Comparison of ENCODE assay signal across 14 cellular contexts in genomic region chr5:96440185-96440538, GRCh38. TPM values are rescaled to one million over a fixed set of nuclear protein-coding genes. Genes with fewer than 3 reads are reported as not detected.
DNase-seq lines count a peak whose midpoint lies in the region; ATAC-seq, FAIRE-seq and TF ChIP-seq lines count a peak whose summit lies in the region.
"Had no signal": no experiment of that assay in that cellular context is flagged by ENCODE, and none has a peak within 500 bp of the region (broad histone marks: within the 10 kb centered on the region; RNA-seq: fewer than 3 reads in every experiment).

No MANE protein-coding gene starts in this region.

- peak; percentile 29 for ATAC-seq in GM19328 (IDR thresholded peaks at IDR 0.05; ENCODE audit: unreplicated experiment)
- ATAC-seq in HG02642 (IDR thresholded peaks at IDR 0.05; ENCODE audit: poor library complexity, unreplicated experiment), result peak; percentile 30
- ATAC-seq in HG03432 (IDR thresholded peaks at IDR 0.05; ENCODE audit: unreplicated experiment), result peak; percentile 31
- ATAC-seq: A549, heart left ventricle, lower lobe of right lung had no signal

- H3K9me3 Mint-ChIP-seq in endodermal cell, result no peaks in the 10 kb centered on the region

- H3K4me1 ChIP-seq in BLaER1 (peaks cover 12% of the 10 kb centered on the region), endodermal cell (ENCODE audit: control insufficient read depth, insufficient read depth, low read length) (no peaks in the 10 kb centered on the region)
- H3K4me1 ChIP-seq: A549, heart left ventricle, lower lobe of right lung had no signal

- H3K27me3 Mint-ChIP-seq in endodermal cell (ENCODE audit: insufficient read depth), result no peaks in the 10 kb centered on the region

- no peak for TF ChIP-seq CTCF in endodermal cell (conservative IDR thresholded peaks at IDR 0.05)

- FAIRE-seq in urothelium cell line (lab: Jason Lieb, UNC), result no peak
- FAIRE-seq: A549, astrocyte had no signal

- 83 to 100% methylated on average over 1 to 2 of the region's 2 CpGs for WGBS in endodermal cell (ENCODE audit: insufficient coverage in 1 of 2, insufficient read length in 1 of 2), 2 experiments

- H3K27me3 ChIP-seq in BLaER1 (no peaks in the 10 kb centered on the region), endodermal cell (ENCODE audit: control insufficient read depth, insufficient read depth, low read length, poor library complexity, severe bottlenecking) (no peaks in the 10 kb centered on the region)

- no peak overlapping the region for H3K27ac Mint-ChIP-seq in endodermal cell

- no peak overlapping the region for H3K4me3 ChIP-seq in BLaER1
- H3K4me3 ChIP-seq in endodermal cell (ENCODE audit: low read length), result no peak overlapping the region
- H3K4me3 ChIP-seq: A549, heart left ventricle, lower lobe of right lung had no signal

- no peak overlapping the region for H3K4me3 Mint-ChIP-seq in endodermal cell

- H3K36me3 ChIP-seq in BLaER1, result no peaks in the 10 kb centered on the region
- no peaks in the 10 kb centered on the region for H3K36me3 ChIP-seq in endodermal cell (ENCODE audit: control insufficient read depth, insufficient read depth, low read length)
- H3K36me3 ChIP-seq: heart left ventricle, lower lobe of right lung had no signal

- H3K9me3 ChIP-seq in BLaER1 (no peaks in the 10 kb centered on the region), endodermal cell (ENCODE audit: control insufficient read depth, low read length) (no peaks in the 10 kb centered on the region)
- H3K9me3 ChIP-seq: A549, heart left ventricle, lower lobe of right lung had no signal

- no peak overlapping the region for H3K27ac ChIP-seq in BLaER1
- H3K27ac ChIP-seq in endodermal cell (ENCODE audit: low read depth, low read length), result no peak overlapping the region
- H3K27ac ChIP-seq: A549, heart left ventricle, lower lobe of right lung had no signal

- no peaks in the 10 kb centered on the region for H3K36me3 Mint-ChIP-seq in endodermal cell (ENCODE audit: low read depth)

- no peaks in the 10 kb centered on the region for H3K4me1 Mint-ChIP-seq in endodermal cell

- no peak for DNase-seq in urothelium cell line (ENCODE audit: low spot score)
- DNase-seq in endodermal cell, result no peak
- DNase-seq in NCI-H2171 treated with DMSO at 0.1 percent for 48 hours (lab: John Stamatoyannopoulos, UW), result no peak
- DNase-seq in NCI-H128 (lab: John Stamatoyannopoulos, UW; ENCODE audit: unreplicated experiment), result no peak
- DNase-seq: DMS79, heart left ventricle, lower lobe of right lung had no signal

- peak overlapping the region; percentile 32; the same call in 1 of the 2 replicates for H3K4me2 ChIP-seq in BLaER1
- H3K4me2 ChIP-seq: A549 had no signal

- H3K9ac ChIP-seq in BLaER1 (no peak overlapping the region), endodermal cell (ENCODE audit: extremely low read depth, low read length, poor library complexity, severe bottlenecking) (no peak overlapping the region)

- no peaks in the 10 kb centered on the region for H4K20me1 ChIP-seq in BLaER1

RNA-seq across cellular contexts. Expression of gene PCSK1, which starts 7.1 kb away (rescaled TPM):
- not detected for total RNA-seq in endodermal cell
- polyA plus RNA-seq in endodermal cell (2013, experiment 1 of 2), result 2.0 TPM
- 1.2 TPM for polyA plus RNA-seq in endodermal cell (2013, experiment 2 of 2)
- total RNA-seq: osteocyte had no signal
